Comparison of ENCODE assay signal across 2 cellular contexts in the genomic region with DNA sequence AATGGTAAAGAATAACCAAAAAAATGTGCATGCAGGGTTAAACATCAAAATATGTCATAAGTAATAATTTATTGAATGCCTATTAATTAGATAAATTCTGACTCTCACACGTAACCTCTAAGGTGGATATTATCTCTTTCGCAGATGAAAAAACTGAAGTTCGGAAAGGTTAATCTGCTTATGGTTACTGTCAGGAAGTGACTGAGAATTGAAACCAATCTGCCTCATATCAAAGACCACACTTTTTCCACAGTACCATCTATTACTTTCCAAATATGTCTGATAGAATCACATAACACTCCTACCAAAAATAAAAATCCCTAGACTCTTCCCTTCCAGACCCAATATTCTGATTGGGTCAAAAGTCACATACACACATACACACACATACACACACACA.
TF ChIP-seq lines count a peak whose summit lies in the region.

No MANE protein-coding gene starts in this region.

TF ChIP-seq in SK-N-SH, 30 proteins besides CTCF, POLR2A, EP300 and RAD21:
- TF ChIP-seq, protein P1, sequence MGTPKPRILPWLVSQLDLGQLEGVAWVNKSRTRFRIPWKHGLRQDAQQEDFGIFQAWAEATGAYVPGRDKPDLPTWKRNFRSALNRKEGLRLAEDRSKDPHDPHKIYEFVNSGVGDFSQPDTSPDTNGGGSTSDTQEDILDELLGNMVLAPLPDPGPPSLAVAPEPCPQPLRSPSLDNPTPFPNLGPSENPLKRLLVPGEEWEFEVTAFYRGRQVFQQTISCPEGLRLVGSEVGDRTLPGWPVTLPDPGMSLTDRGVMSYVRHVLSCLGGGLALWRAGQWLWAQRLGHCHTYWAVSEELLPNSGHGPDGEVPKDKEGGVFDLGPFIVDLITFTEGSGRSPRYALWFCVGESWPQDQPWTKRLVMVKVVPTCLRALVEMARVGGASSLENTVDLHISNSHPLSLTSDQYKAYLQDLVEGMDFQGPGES (IDR thresholded peaks at IDR 0.05; ENCODE audit: low read depth, low read length): no peak
- TF ChIP-seq, protein P2, sequence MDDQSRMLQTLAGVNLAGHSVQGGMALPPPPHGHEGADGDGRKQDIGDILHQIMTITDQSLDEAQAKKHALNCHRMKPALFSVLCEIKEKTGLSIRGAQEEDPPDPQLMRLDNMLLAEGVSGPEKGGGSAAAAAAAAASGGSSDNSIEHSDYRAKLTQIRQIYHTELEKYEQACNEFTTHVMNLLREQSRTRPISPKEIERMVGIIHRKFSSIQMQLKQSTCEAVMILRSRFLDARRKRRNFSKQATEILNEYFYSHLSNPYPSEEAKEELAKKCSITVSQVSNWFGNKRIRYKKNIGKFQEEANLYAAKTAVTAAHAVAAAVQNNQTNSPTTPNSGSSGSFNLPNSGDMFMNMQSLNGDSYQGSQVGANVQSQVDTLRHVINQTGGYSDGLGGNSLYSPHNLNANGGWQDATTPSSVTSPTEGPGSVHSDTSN (IDR thresholded peaks at IDR 0.05): no peak
- TF ChIP-seq YY1 (IDR thresholded peaks at IDR 0.05; ENCODE audit: low read depth) (no peak), RCOR1 (IDR thresholded peaks at IDR 0.05; ENCODE audit: low read length) (no peak), NFIC (IDR thresholded peaks at IDR 0.05; ENCODE audit: borderline replicate concordance) (no peak), FOXM1 (IDR thresholded peaks at IDR 0.05; ENCODE audit: low read depth) (no peak), RXRA (IDR thresholded peaks at IDR 0.05; ENCODE audit: borderline replicate concordance, low read depth) (no peak), NRF1 (IDR thresholded peaks at IDR 0.05; ENCODE audit: low read depth, low read length) (no peak), SIN3A (IDR thresholded peaks at IDR 0.05; ENCODE audit: borderline replicate concordance, low read depth, low read length) (no peak), FOSL2 (IDR thresholded peaks at IDR 0.05; ENCODE audit: borderline replicate concordance, low read depth) (no peak), CHD2 (IDR thresholded peaks at IDR 0.05; ENCODE audit: low read length, partially characterized antibody) (no peak), MXI1 (IDR thresholded peaks at IDR 0.05; ENCODE audit: low read depth, low read length) (no peak), TEAD4 (IDR thresholded peaks at IDR 0.05; ENCODE audit: borderline replicate concordance, insufficient read depth) (no peak)

TF ChIP-seq in endothelial cell of umbilical vein, 7 proteins besides CTCF, POLR2A, EP300 and RAD21:
- TF ChIP-seq JUN (IDR thresholded peaks at IDR 0.05; ENCODE audit: borderline replicate concordance, insufficient read depth, insufficient read length, low read depth) (no peak), FOS (IDR thresholded peaks at IDR 0.05; ENCODE audit: borderline replicate concordance, insufficient read depth, low read length) (no peak), GATA2 (IDR thresholded peaks at IDR 0.05; ENCODE audit: insufficient read depth, insufficient read length, low read depth, low read length) (no peak), MYC (IDR thresholded peaks at IDR 0.05; ENCODE audit: low read depth, low read length) (no peak), POLR2AphosphoS5 (IDR thresholded peaks at IDR 0.05; ENCODE audit: insufficient read depth, low read depth, low read length) (no peak)
- TF ChIP-seq, protein P3, sequence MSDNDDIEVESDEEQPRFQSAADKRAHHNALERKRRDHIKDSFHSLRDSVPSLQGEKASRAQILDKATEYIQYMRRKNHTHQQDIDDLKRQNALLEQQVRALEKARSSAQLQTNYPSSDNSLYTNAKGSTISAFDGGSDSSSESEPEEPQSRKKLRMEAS (IDR thresholded peaks at IDR 0.05; ENCODE audit: insufficient read depth, insufficient read length): no peak
